In genomic region chr11:125750629-125751028, GRCh38 we compare ENCODE assay signal across 17 cellular contexts. TPM values are rescaled to one million over a fixed set of nuclear protein-coding genes. Genes with fewer than 3 reads are reported as not detected.
DNase-seq lines count a peak whose midpoint lies in the region; ATAC-seq, FAIRE-seq and TF ChIP-seq lines count a peak whose summit lies in the region.
"Had no signal": no experiment of that assay in that cellular context is flagged by ENCODE, and none has a peak within 500 bp of the region (broad histone marks: within the 10 kb centered on the region; RNA-seq: fewer than 3 reads in every experiment).

No MANE protein-coding gene starts in this region.

- no peaks in the 10 kb centered on the region for H3K9me1 ChIP-seq in K562 (ENCODE audit: control insufficient read depth, insufficient read depth, low read length)

- no peak overlapping the region for H2AFZ ChIP-seq in GM23338
- no peak overlapping the region for H2AFZ ChIP-seq in K562 (ENCODE audit: low read depth, low read length)
- H2AFZ ChIP-seq in mammary epithelial cell (ENCODE audit: low read depth, low read length), result no peak overlapping the region

- H3K27ac ChIP-seq in A673 (ENCODE audit: low read depth, low read length, poor library complexity, severe bottlenecking) (no peak overlapping the region), GM23338 (ENCODE audit: low read depth) (no peak overlapping the region), K562 (ENCODE audit: extremely low read depth, low read depth, low read length) (no peak overlapping the region), mammary epithelial cell (ENCODE audit: insufficient read depth, low read depth, low read length) (no peak overlapping the region), caudate nucleus (ENCODE audit: low read depth, low read length) (no peak overlapping the region)
- H3K27ac ChIP-seq: SJCRH30 had no signal

- no peak overlapping the region for H3K4me2 ChIP-seq in GM23338
- no peak overlapping the region for H3K4me2 ChIP-seq in K562 (ENCODE audit: insufficient read depth, low read length)
- no peak overlapping the region for H3K4me2 ChIP-seq in mammary epithelial cell (ENCODE audit: insufficient read depth, low read depth, low read length)

- H3K9me2 ChIP-seq in GM23338 (ENCODE audit: insufficient read depth), result no peaks in the 10 kb centered on the region

- no peak for TF ChIP-seq EP300 in K562 (IDR thresholded peaks at IDR 0.05; ENCODE audit: low read length)

- peaks cover 2% of the 10 kb centered on the region for H3K27me3 Mint-ChIP-seq in GM23338 (ENCODE audit: insufficient read depth, low read depth, poor library complexity)

- TF ChIP-seq POLR2A in K562 (conservative IDR thresholded peaks at IDR 0.05), result no peak

- TF ChIP-seq RAD21 in K562 (CRISPR knock-in tag; conservative IDR thresholded peaks at IDR 0.05 in 1 of 2, IDR thresholded peaks at IDR 0.05 in 1 of 2), result 0 out of 4 replicates have a peak, but pooled peaks of 1 of the 2 experiments have one; percentile 8

- dilution Hi-C loops in mammary epithelial cell (cut with HindIII; ENCODE audit: low sequenced_read_pairs), result no loop called here

- intact Hi-C loops in A673 (cut with micrococcal nuclease; ENCODE audit: unreplicated experiment) (no loop called here), K562 (cut with micrococcal nuclease) (no loop called here), mammary epithelial cell (cut with micrococcal nuclease) (no loop called here)

- no peak for FAIRE-seq in K562 (lab: Jason Lieb, UNC)
- FAIRE-seq: GM12878, H54, HepG2 had no signal

- no peak overlapping the region for H3K4me3 Mint-ChIP-seq in GM23338

- POLR2A ChIA-PET in A673 (lab: Charles Lee; ENCODE audit: low non-redundant PET) (no interaction called here), K562 (lab: Yijun Ruan, JAX) (interaction anchor here (1.3 kb wide), 1 partner anchor 66 kb away, joined by 3 read pairs; no protein-coding TSS in a partner anchor)

- no peak overlapping the region for H3K9ac ChIP-seq in K562 (ENCODE audit: insufficient read depth in 1 of 2, low read depth in 2 of 2, low read length in 2 of 2)
- H3K9ac ChIP-seq in mammary epithelial cell (ENCODE audit: insufficient read depth, low read length), result no peak overlapping the region

- peak; percentile 65 for ATAC-seq in GM23338
- no peak for ATAC-seq in K562
- ATAC-seq in GM18519 (IDR thresholded peaks at IDR 0.05; ENCODE audit: low FRiP score, unreplicated experiment), result no peak
- ATAC-seq: GM12878, HepG2 had no signal

- BruUV-seq in A673 (replicated peaks; lab: Mats Ljungman, UMichigan) (no TSS peak), K562 (replicated peaks; lab: Mats Ljungman, UMichigan) (no TSS peak), mammary epithelial cell (replicated peaks; lab: Mats Ljungman, UMichigan) (no TSS peak)

- H3K4me1 Mint-ChIP-seq in GM23338, result no peaks in the 10 kb centered on the region

- H3K4me3 ChIP-seq in A673 (ENCODE audit: low read depth, low read length, poor library complexity, severe bottlenecking), result no peak overlapping the region
- no peak overlapping the region for H3K4me3 ChIP-seq in GM23338
- no peak overlapping the region for H3K4me3 ChIP-seq in K562
- no peak overlapping the region for H3K4me3 ChIP-seq in mammary epithelial cell (replicated peaks in 1 of 3; ENCODE audit: insufficient read depth in 1 of 3, low read depth in 2 of 3, low read length in 3 of 3)
- H3K4me3 ChIP-seq: GM12878, SJCRH30 had no signal

- in situ Hi-C loops in K562 (cut with MboI) (no loop called here), mammary epithelial cell (cut with MboI; ENCODE audit: low sequenced_read_pairs in 2 of 2) (no loop called here)

- H3K27me3 ChIP-seq in A673 (replicated peaks; ENCODE audit: insufficient read depth, low read depth, low read length, poor library complexity) (peaks cover 61% of the 10 kb centered on the region), GM23338 (ENCODE audit: insufficient read depth) (no peaks in the 10 kb centered on the region), K562 (ENCODE audit: control insufficient read depth in 2 of 2, insufficient read depth in 2 of 2, low read length in 2 of 2) (peaks cover 4% of the 10 kb centered on the region in 2 experiments; a peak in 4 of 5 replicates), mammary epithelial cell (ENCODE audit: insufficient read depth, low read length) (no peaks in the 10 kb centered on the region)
- H3K27me3 ChIP-seq: SJCRH30 had no signal

- no peaks in the 10 kb centered on the region for H3K36me3 ChIP-seq in A673 (ENCODE audit: insufficient read depth, low read length, poor library complexity, severe bottlenecking)
- no peaks in the 10 kb centered on the region for H3K36me3 ChIP-seq in GM23338 (ENCODE audit: insufficient read depth)
- no peaks in the 10 kb centered on the region for H3K36me3 ChIP-seq in K562 (ENCODE audit: control insufficient read depth, insufficient read depth, low read length)
- H3K36me3 ChIP-seq in mammary epithelial cell (ENCODE audit: insufficient read depth, low read length), result no peaks in the 10 kb centered on the region
- H3K36me3 ChIP-seq: SJCRH30 had no signal

- H3F3A ChIP-seq in GM23338 (replicated peaks; ENCODE audit: low read depth), result no peaks in the 10 kb centered on the region

- no peak overlapping the region for H3K27ac Mint-ChIP-seq in GM23338

- TF ChIP-seq CTCF in A673 (conservative IDR thresholded peaks at IDR 0.05; ENCODE audit: low read depth, low read length) (peak; percentile 42), GM23338 (conservative IDR thresholded peaks at IDR 0.05; ENCODE audit: low read depth in 2 of 2) (peak; percentile 49 to 66), K562 (IDR thresholded peaks at IDR 0.05 in 2 of 3, conservative IDR thresholded peaks at IDR 0.05 in 1 of 3; ENCODE audit: insufficient read depth in 2 of 3, low read depth in 1 of 3, low read length in 3 of 3) (peak in 2 of 3 experiments; percentile 22; a peak in 2 of 6 replicates), mammary epithelial cell (conservative IDR thresholded peaks at IDR 0.05 in 1 of 2, IDR thresholded peaks at IDR 0.05 in 1 of 2; ENCODE audit: extremely low read depth in 1 of 2, insufficient read depth in 1 of 2, low read depth in 1 of 2, low read length in 2 of 2) (no peak)

- CTCF ChIA-PET in A673 (lab: Charles Lee) (no interaction called here), K562 (lab: Yijun Ruan, JAX; ENCODE audit: low intra/inter-chr PET ratio) (no interaction called here), mammary epithelial cell (lab: Charles Lee; ENCODE audit: low non-redundant PET) (no interaction called here)

- DNase-seq in A673 (ENCODE audit: low spot score) (no peak), GM23338 (ENCODE audit: low spot score) (peak; percentile 55), K562 (ENCODE audit: extremely low read depth in 1 of 4, low spot score in 3 of 4) (peak in 1 of 4 experiments; percentile 9), iPS-NIHi7 (ENCODE audit: extremely low spot score) (peak; percentile 46), mammary epithelial cell (no peak), caudate nucleus (lab: John Stamatoyannopoulos, UW) (no peak)
- DNase-seq in effector CD4-positive, alpha-beta T cell, result no peak
- DNase-seq: DMS 273 treated with DMSO at 0.1 percent for 48 hours, KG1, NCI-H1694 treated with DMSO at 0.1 percent for 48 hours, NCI-H2227 treated with DMSO at 0.1 percent for 48 hours, NCI-H524, SJCRH30 had no signal

- H4K20me1 ChIP-seq in GM23338 (replicated peaks; ENCODE audit: insufficient read depth) (no peaks in the 10 kb centered on the region), K562 (replicated peaks; ENCODE audit: control insufficient read depth, insufficient read depth, low read length) (no peaks in the 10 kb centered on the region), mammary epithelial cell (ENCODE audit: insufficient read depth, low read length) (no peaks in the 10 kb centered on the region)

- WGBS in K562 (ENCODE audit: insufficient coverage, low coverage, missing lambda C conversion rate), result 0% methylated on average over 2 of the region's 2 CpGs
- 6% methylated on average over 2 of the region's 2 CpGs for WGBS in mammary epithelial cell (ENCODE audit: low coverage, missing lambda C conversion rate)

- H3K79me2 ChIP-seq in GM23338 (replicated peaks; ENCODE audit: insufficient read depth), result no peaks in the 10 kb centered on the region
- H3K79me2 ChIP-seq in K562 (ENCODE audit: control insufficient read depth, insufficient read depth, low read length), result no peaks in the 10 kb centered on the region
- no peaks in the 10 kb centered on the region for H3K79me2 ChIP-seq in mammary epithelial cell (ENCODE audit: insufficient read depth, low read length)

- no peaks in the 10 kb centered on the region for H3K36me3 Mint-ChIP-seq in GM23338 (ENCODE audit: low read depth)

- H3K9me3 ChIP-seq in A673 (ENCODE audit: low read depth, low read length, poor library complexity, severe bottlenecking) (no peaks in the 10 kb centered on the region), K562 (replicated peaks; ENCODE audit: control insufficient read depth, insufficient read depth, low read depth, low read length) (no peaks in the 10 kb centered on the region), mammary epithelial cell (replicated peaks; ENCODE audit: insufficient read depth, low read length) (no peaks in the 10 kb centered on the region)
- H3K9me3 ChIP-seq: SJCRH30 had no signal

- H3K4me1 ChIP-seq in A673 (ENCODE audit: insufficient read depth, low read length, poor library complexity, severe bottlenecking) (no peaks in the 10 kb centered on the region), GM23338 (ENCODE audit: insufficient read depth) (no peaks in the 10 kb centered on the region), K562 (replicated peaks in 1 of 2; ENCODE audit: control insufficient read depth in 2 of 2, insufficient read depth in 2 of 2, low read length in 2 of 2) (no peaks in the 10 kb centered on the region), mammary epithelial cell (ENCODE audit: insufficient read depth, low read length) (no peaks in the 10 kb centered on the region)
- H3K4me1 ChIP-seq: SJCRH30 had no signal

- H3K9me3 Mint-ChIP-seq in GM23338, result no peaks in the 10 kb centered on the region

RNA-seq across cellular contexts. Expression of gene PATE1, which starts 4.5 kb away (rescaled TPM):
- total RNA-seq in A673 (2021), result not detected in 2 replicates
- total RNA-seq in GM23338 (2014; rRNA removed; shearing (Covaris generic)), result not detected in 2 replicates
- polyA plus RNA-seq in GM23338 (2016; fragmentation: Nextera tagmentation; extraction: Ambion mirVana), result not detected in 2 replicates
- total RNA-seq in K562 (2011; cell fraction: chromatin; rRNA removed; ENCODE audit: low replicate concordance), result not detected in 2 replicates
- total RNA-seq in K562 (2011; cell fraction: nucleolus; rRNA removed), result not detected in 2 replicates
- not detected in 2 replicates for total RNA-seq in K562 (2011; cell fraction: nucleoplasm; rRNA removed)
- not detected in 2 replicates for total RNA-seq in K562 (2014; rRNA removed)
- not detected in 2 replicates for total RNA-seq in K562 (2014; rRNA removed; fragmentation: Illumina TruSeq; extraction: Trizol)
- total RNA-seq in K562 (2015; rRNA removed; fragmentation: Illumina TruSeq; extraction: Trizol), result not detected in 2 replicates
- total RNA-seq in K562 (2021), result not detected in 2 replicates
- polyA plus RNA-seq in K562 (2011; rRNA removed), result not detected in 2 replicates
- not detected in 2 replicates for polyA plus RNA-seq in K562 (2011; cell fraction: cytosol; rRNA removed)
- polyA plus RNA-seq in K562 (2011; cell fraction: nucleus; rRNA removed), result not detected in 2 replicates
- polyA plus RNA-seq in K562 (2012), result not detected in 2 replicates
- not detected in 2 replicates for polyA plus RNA-seq in K562 (2014; fragmentation: Illumina TruSeq; extraction: Trizol)
- not detected for polyA plus RNA-seq in K562 (2014; fragmentation: Nextera tagmentation; extraction: Ambion mirVana)
- polyA plus RNA-seq in K562 (2014; rRNA removed), result not detected in 2 replicates
- not detected in 2 replicates for polyA minus RNA-seq in K562 (2011; rRNA and poly(A)+ RNA removed)
- not detected in 2 replicates for polyA minus RNA-seq in K562 (2011; cell fraction: cytosol; rRNA and poly(A)+ RNA removed)
- not detected in 2 replicates for polyA minus RNA-seq in K562 (2011; cell fraction: nucleus; rRNA and poly(A)+ RNA removed)
- total RNA-seq in mammary epithelial cell, result not detected
- not detected for polyA plus RNA-seq in mammary epithelial cell
- polyA minus RNA-seq in mammary epithelial cell, result not detected
- total RNA-seq: GM12878, HepG2, SJCRH30 had no signal
- polyA plus RNA-seq: GM12878, HepG2 had no signal

RNA-seq across cellular contexts. Expression of gene PATE2, which starts 28.0 kb away (rescaled TPM):
- not detected in 2 replicates for total RNA-seq in A673 (2021)
- total RNA-seq in GM23338 (2014; rRNA removed; shearing (Covaris generic)), result not detected in 2 replicates
- polyA plus RNA-seq in GM23338 (2016; fragmentation: Nextera tagmentation; extraction: Ambion mirVana), result 0.14 and 0.16 TPM in 2 replicates
- total RNA-seq in K562 (2011; cell fraction: chromatin; rRNA removed; ENCODE audit: low replicate concordance), result not detected in 2 replicates
- not detected in 2 replicates for total RNA-seq in K562 (2011; cell fraction: nucleolus; rRNA removed)
- not detected in 2 replicates for total RNA-seq in K562 (2011; cell fraction: nucleoplasm; rRNA removed)
- not detected in 2 replicates for total RNA-seq in K562 (2014; rRNA removed)
- not detected in 2 replicates for total RNA-seq in K562 (2014; rRNA removed; fragmentation: Illumina TruSeq; extraction: Trizol)
- total RNA-seq in K562 (2015; rRNA removed; fragmentation: Illumina TruSeq; extraction: Trizol), result not detected in 2 replicates
- total RNA-seq in K562 (2021), result not detected in 2 replicates
- not detected in 2 replicates for polyA plus RNA-seq in K562 (2011; rRNA removed)
- not detected in 2 replicates for polyA plus RNA-seq in K562 (2011; cell fraction: cytosol; rRNA removed)
- not detected in 2 replicates for polyA plus RNA-seq in K562 (2011; cell fraction: nucleus; rRNA removed)
- not detected in 2 replicates for polyA plus RNA-seq in K562 (2012)
- polyA plus RNA-seq in K562 (2014; fragmentation: Illumina TruSeq; extraction: Trizol), result not detected in 2 replicates
- polyA plus RNA-seq in K562 (2014; fragmentation: Nextera tagmentation; extraction: Ambion mirVana), result not detected
- 0.05 TPM in 1 of 2 replicates, not detected in the other for polyA plus RNA-seq in K562 (2014; rRNA removed)
- not detected in 2 replicates for polyA minus RNA-seq in K562 (2011; rRNA and poly(A)+ RNA removed)
- not detected in 2 replicates for polyA minus RNA-seq in K562 (2011; cell fraction: cytosol; rRNA and poly(A)+ RNA removed)
- polyA minus RNA-seq in K562 (2011; cell fraction: nucleus; rRNA and poly(A)+ RNA removed), result 0.22 TPM in 1 of 2 replicates, not detected in the other
- not detected for total RNA-seq in mammary epithelial cell
- polyA plus RNA-seq in mammary epithelial cell, result not detected
- not detected for polyA minus RNA-seq in mammary epithelial cell
- total RNA-seq: HepG2, SJCRH30 had no signal
- polyA plus RNA-seq: HepG2 had no signal

RNA-seq across cellular contexts. Expression of gene PATE3, which starts 37.3 kb away (rescaled TPM):
- total RNA-seq in A673 (2021) (not detected in 2 replicates), K562 (2014; rRNA removed) (not detected in 2 replicates), K562 (2014; rRNA removed; fragmentation: Illumina TruSeq; extraction: Trizol) (not detected in 2 replicates), K562 (2015; rRNA removed; fragmentation: Illumina TruSeq; extraction: Trizol) (not detected in 2 replicates), K562 (2021) (not detected in 2 replicates), mammary epithelial cell (not detected)
- total RNA-seq in GM23338 (2014; rRNA removed; shearing (Covaris generic)), result not detected in 2 replicates
- polyA plus RNA-seq in GM23338 (2016; fragmentation: Nextera tagmentation; extraction: Ambion mirVana) (not detected in 2 replicates), K562 (2011; rRNA removed) (not detected in 2 replicates), K562 (2014; fragmentation: Illumina TruSeq; extraction: Trizol) (not detected in 2 replicates), K562 (2014; fragmentation: Nextera tagmentation; extraction: Ambion mirVana) (not detected), K562 (2014; rRNA removed) (not detected in 2 replicates), mammary epithelial cell (not detected)
- not detected in 2 replicates for total RNA-seq in K562 (2011; cell fraction: chromatin; rRNA removed; ENCODE audit: low replicate concordance)
- not detected in 2 replicates for total RNA-seq in K562 (2011; cell fraction: nucleolus; rRNA removed)
- not detected in 2 replicates for total RNA-seq in K562 (2011; cell fraction: nucleoplasm; rRNA removed)
- polyA plus RNA-seq in K562 (2011; cell fraction: cytosol; rRNA removed), result not detected in 2 replicates
- not detected in 2 replicates for polyA plus RNA-seq in K562 (2011; cell fraction: nucleus; rRNA removed)
- polyA plus RNA-seq in K562 (2012), result not detected in 2 replicates
- polyA minus RNA-seq in K562 (2011; rRNA and poly(A)+ RNA removed), result not detected in 2 replicates
- polyA minus RNA-seq in K562 (2011; cell fraction: cytosol; rRNA and poly(A)+ RNA removed), result not detected in 2 replicates
- not detected in 2 replicates for polyA minus RNA-seq in K562 (2011; cell fraction: nucleus; rRNA and poly(A)+ RNA removed)
- not detected for polyA minus RNA-seq in mammary epithelial cell
- total RNA-seq: GM12878, HepG2, SJCRH30 had no signal
- polyA plus RNA-seq: GM12878, HepG2 had no signal

Comparison
In these comparisons a context has a peak if more than half of its experiments do, and no peak if none do; other contexts are left out.
1. DNase-seq: peak in GM23338 (single experiment) and iPS-NIHi7 (single experiment); none in A673 (single experiment), mammary epithelial cell (single experiment), effector CD4-positive, alpha-beta T cell (single experiment) and caudate nucleus (0 of 61).
2. CTCF ChIP-seq: peak in A673 (single experiment), GM23338 (2 of 2) and K562 (2 of 3); none in mammary epithelial cell (0 of 2).